ENCODE assay signal across 9 cellular contexts in the genomic region with DNA sequence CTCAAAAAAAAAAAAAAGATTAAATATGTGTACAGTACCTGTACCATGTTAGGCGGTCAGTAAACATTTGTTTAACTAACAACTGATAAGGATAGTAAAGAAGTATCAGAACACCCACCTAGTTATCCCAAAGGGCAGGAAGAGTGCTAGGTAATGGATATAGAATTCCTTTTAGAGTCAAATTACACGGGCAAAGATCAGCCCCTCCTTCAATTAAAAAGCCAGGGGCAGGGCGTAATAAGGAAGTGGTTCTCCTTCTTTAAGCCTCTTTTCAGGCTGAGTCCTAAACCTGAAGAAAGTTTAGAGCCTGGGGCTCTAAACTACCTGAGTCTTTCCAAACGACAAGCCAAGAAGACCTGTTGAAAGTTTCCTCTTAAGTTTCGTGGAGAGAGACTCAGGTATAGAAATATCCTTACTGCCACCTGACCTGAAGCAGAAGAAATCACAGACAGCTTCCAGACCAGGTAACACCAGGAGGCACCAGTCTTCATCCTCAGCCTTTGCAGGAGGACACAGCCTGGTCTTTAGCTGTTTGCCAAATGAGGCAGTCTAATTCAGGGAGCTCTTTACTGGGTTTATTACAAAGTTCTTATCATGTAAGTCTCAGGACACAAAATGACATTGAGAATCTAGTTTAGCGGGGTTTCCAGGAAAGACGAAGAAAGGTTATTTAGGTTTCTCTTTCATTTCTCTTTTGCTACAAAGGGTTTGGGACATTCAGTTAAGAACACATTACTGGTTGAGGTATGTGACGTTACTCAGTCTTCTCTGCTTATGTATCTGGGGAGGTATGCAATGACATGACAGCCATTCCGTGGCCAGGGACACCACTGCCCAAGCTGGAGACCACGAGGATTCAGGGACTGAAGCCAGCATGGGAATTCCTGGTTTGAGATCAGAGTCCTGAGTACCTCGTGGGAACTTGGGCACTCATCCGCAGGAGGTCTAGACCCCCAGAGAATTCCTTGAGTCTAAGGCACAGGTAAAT. TPM values are rescaled to one million over a fixed set of nuclear protein-coding genes. Genes with fewer than 3 reads are reported as not detected.
A peak's percentile ranks its signal among the peaks of the same experiment; 100 is the strongest.
DNase-seq lines count a peak whose midpoint lies in the region; ATAC-seq and TF ChIP-seq lines count a peak whose summit lies in the region.
"Had no signal": no experiment of that assay in that cellular context is flagged by ENCODE, and none has a peak within 500 bp of the region (broad histone marks: within the 10 kb centered on the region; RNA-seq: fewer than 3 reads in every experiment).

A gene with protein sequence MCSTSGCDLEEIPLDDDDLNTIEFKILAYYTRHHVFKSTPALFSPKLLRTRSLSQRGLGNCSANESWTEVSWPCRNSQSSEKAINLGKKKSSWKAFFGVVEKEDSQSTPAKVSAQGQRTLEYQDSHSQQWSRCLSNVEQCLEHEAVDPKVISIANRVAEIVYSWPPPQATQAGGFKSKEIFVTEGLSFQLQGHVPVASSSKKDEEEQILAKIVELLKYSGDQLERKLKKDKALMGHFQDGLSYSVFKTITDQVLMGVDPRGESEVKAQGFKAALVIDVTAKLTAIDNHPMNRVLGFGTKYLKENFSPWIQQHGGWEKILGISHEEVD (plus strand): TSS at position 266 of the 988 bp plus-strand sequence. CDS start 8,367 bp downstream, outside the sequence.

- CTCF ChIA-PET in CD8-positive, alpha-beta T cell (lab: Charles Lee), result interaction anchor here (1.3 to 1.6 kb wide), 2 partner anchors 38 to 488 kb away, joined by 3 read pairs; no protein-coding TSS in a partner anchor
- CTCF ChIA-PET in activated B cell treated with CpG ODN at 0.5 μM for 24 hours (lab: Charles Lee), result no interaction called here

- H3K9me3 ChIP-seq in CD8-positive, alpha-beta T cell (ENCODE audit: low read length), result no peaks in the 10 kb centered on the region
- no peaks in the 10 kb centered on the region for H3K9me3 ChIP-seq in lower lobe of right lung

- peak; percentile 64 for ATAC-seq in CD8-positive, alpha-beta T cell
- peak; percentile 44 for ATAC-seq in GM21619 (IDR thresholded peaks at IDR 0.05; ENCODE audit: unreplicated experiment)
- no peak for ATAC-seq in activated B cell treated with CpG ODN at 0.5 μM for 24 hours (ENCODE audit: low read depth)
- peak; percentile 55 to 57 for ATAC-seq in lower lobe of right lung
- no peak for ATAC-seq in HG03571 (IDR thresholded peaks at IDR 0.05; ENCODE audit: unreplicated experiment)
- ATAC-seq in GM21360 (IDR thresholded peaks at IDR 0.05; ENCODE audit: unreplicated experiment), result no peak

- intact Hi-C loops in CD8-positive, alpha-beta T cell (cut with DNase I, micrococcal nuclease), result loop anchor here in 1 of 2 experiments (5.0 kb wide), 1 partner anchor 256 kb away; no protein-coding TSS in a partner anchor
- intact Hi-C loops in activated B cell treated with CpG ODN at 0.5 μM for 24 hours (cut with micrococcal nuclease), result no loop called here
- intact Hi-C loops in lower lobe of right lung (cut with DNase I), result no loop called here

- peaks cover 22% of the 10 kb centered on the region for H3K4me1 Mint-ChIP-seq in CD8-positive, alpha-beta T cell (ENCODE audit: low read depth)
- H3K4me1 Mint-ChIP-seq in activated B cell treated with CpG ODN at 0.5 μM for 24 hours, result peaks cover 12% of the 10 kb centered on the region

- H3K27ac ChIP-seq in CD8-positive, alpha-beta T cell (ENCODE audit: low read depth, low read length), result no peak within 1 kb of the TSS
- H3K27ac ChIP-seq in lower lobe of right lung, result no peak within 1 kb of the TSS

- DNase-seq in CD8-positive, alpha-beta T cell, result no peak
- DNase-seq in activated B cell treated with CpG ODN at 0.5 μM for 24 hours, result no peak
- DNase-seq in lower lobe of right lung, result no peak
- DNase-seq in NCI-H1417 treated with DMSO at 0.1 percent for 48 hours (lab: John Stamatoyannopoulos, UW), result no peak
- DNase-seq in iPS-NIHi7 (ENCODE audit: extremely low spot score), result no peak

- H3K4me3 Mint-ChIP-seq in CD8-positive, alpha-beta T cell, result peak within 1 kb of the TSS; percentile 74
- H3K4me3 Mint-ChIP-seq in activated B cell treated with CpG ODN at 0.5 μM for 24 hours, result peak within 1 kb of the TSS; percentile 72

- H3K27ac Mint-ChIP-seq in CD8-positive, alpha-beta T cell, result peak within 1 kb of the TSS; percentile 69
- H3K27ac Mint-ChIP-seq in activated B cell treated with CpG ODN at 0.5 μM for 24 hours, result no peak within 1 kb of the TSS

- H3K36me3 Mint-ChIP-seq in CD8-positive, alpha-beta T cell, result no peaks in the 10 kb centered on the region
- no peaks in the 10 kb centered on the region for H3K36me3 Mint-ChIP-seq in activated B cell treated with CpG ODN at 0.5 μM for 24 hours (ENCODE audit: low read depth)

- H3K9me3 Mint-ChIP-seq in CD8-positive, alpha-beta T cell, result no peaks in the 10 kb centered on the region
- H3K9me3 Mint-ChIP-seq in activated B cell treated with CpG ODN at 0.5 μM for 24 hours, result no peaks in the 10 kb centered on the region

- peaks cover 13% of the 10 kb centered on the region for H3K4me1 ChIP-seq in CD8-positive, alpha-beta T cell (ENCODE audit: insufficient read depth, low read length)
- peaks cover 10% of the 10 kb centered on the region for H3K4me1 ChIP-seq in lower lobe of right lung

- peak within 1 kb of the TSS; percentile 44 for H3K4me3 ChIP-seq in CD8-positive, alpha-beta T cell (ENCODE audit: low read depth, low read length)
- H3K4me3 ChIP-seq in lower lobe of right lung, result peak within 1 kb of the TSS; percentile 31

- no peaks in the 10 kb centered on the region for H3K36me3 ChIP-seq in CD8-positive, alpha-beta T cell (ENCODE audit: insufficient read depth, low read length)
- no peaks in the 10 kb centered on the region for H3K36me3 ChIP-seq in lower lobe of right lung

- POLR2A ChIA-PET in CD8-positive, alpha-beta T cell (lab: Charles Lee), result interaction anchor here (0.6 to 2.0 kb wide), 3 partner anchors 69 to 372 kb away, joined by 3 to 5 read pairs (median 3); a partner anchor contains a TSS
- POLR2A ChIA-PET in activated B cell treated with CpG ODN at 0.5 μM for 24 hours (lab: Charles Lee), result no interaction called here

- TF ChIP-seq CTCF in CD8-positive, alpha-beta T cell (IDR thresholded peaks at IDR 0.05), result no peak
- no peak for TF ChIP-seq CTCF in activated B cell treated with CpG ODN at 0.5 μM for 24 hours (IDR thresholded peaks at IDR 0.05)
- TF ChIP-seq CTCF in lower lobe of right lung (IDR thresholded peaks at IDR 0.05), result no peak

- peaks cover 3% of the 10 kb centered on the region for H3K27me3 ChIP-seq in CD8-positive, alpha-beta T cell (ENCODE audit: insufficient read depth, low read length)
- H3K27me3 ChIP-seq in lower lobe of right lung (ENCODE audit: low read depth), result no peaks in the 10 kb centered on the region

- no peaks in the 10 kb centered on the region for H3K27me3 Mint-ChIP-seq in CD8-positive, alpha-beta T cell (ENCODE audit: low read depth)
- H3K27me3 Mint-ChIP-seq in activated B cell treated with CpG ODN at 0.5 μM for 24 hours, result peaks cover 18% of the 10 kb centered on the region

RNA-seq across cellular contexts. Expression of the gene that starts here (rescaled TPM):
- total RNA-seq in CD8-positive, alpha-beta T cell, result under 1 TPM; 0.38 to 0.61 TPM
- total RNA-seq in activated B cell treated with CpG ODN at 0.5 μM for 24 hours (not detected in 2 replicates), lower lobe of right lung (2.6 TPM)
- total RNA-seq: glomerular endothelial cell had no signal

Comparison
In these comparisons a context has a peak if more than half of its experiments do, and no peak if none do; other contexts are left out.
1. Peak in ATAC-seq and H3K4me3 ChIP-seq in CD8-positive, alpha-beta T cell; RNA of the gene not detected or under 1 TPM.
2. ATAC-seq: peak in GM21619 (single experiment) and lower lobe of right lung (2 of 2); none in activated B cell treated with CpG ODN at 0.5 μM for 24 hours (single experiment), HG03571 (single experiment) and GM21360 (single experiment).